8 cellular contexts compared by ENCODE assay signal in genomic region chr19:49812452-49812996, GRCh38. TPM values are rescaled to one million over a fixed set of nuclear protein-coding genes. Genes with fewer than 3 reads are reported as not detected.
DNase-seq lines count a peak whose midpoint lies in the region; ATAC-seq lines count a peak whose summit lies in the region.

No MANE protein-coding gene starts in this region.

- H3K9me3 ChIP-seq in iPS-20b (ENCODE audit: insufficient read depth, low read depth, low read length) (no peaks in the 10 kb centered on the region), stomach smooth muscle (ENCODE audit: control insufficient read depth in 2 of 2, low read length in 2 of 2) (no peaks in the 10 kb centered on the region)

- H3K27me3 ChIP-seq in iPS-20b (ENCODE audit: insufficient read depth, low read length) (peaks cover 4% of the 10 kb centered on the region; the same call in 1 of the 2 replicates), stomach smooth muscle (ENCODE audit: control insufficient read depth in 1 of 2, insufficient read depth in 2 of 2, low read length in 2 of 2) (no peaks in the 10 kb centered on the region)

- ATAC-seq in HG02870 (IDR thresholded peaks at IDR 0.05; ENCODE audit: unreplicated experiment) = no peak

- H3K4me1 ChIP-seq in iPS-20b (ENCODE audit: insufficient read depth, low read length) (peaks cover 13% of the 10 kb centered on the region), stomach smooth muscle (ENCODE audit: control insufficient read depth, insufficient read depth, low read length) (peaks cover 25% of the 10 kb centered on the region)

- H3K27ac Mint-ChIP-seq in activated naive CD8-positive, alpha-beta T cell = peak overlapping the region; percentile 95

- H3K9ac ChIP-seq in iPS-20b (ENCODE audit: low read depth, low read length) (peak overlapping the region; percentile 92; the same call in 1 of the 2 replicates), stomach smooth muscle (ENCODE audit: low read length in 2 of 2) (peak overlapping the region; percentile 80 to 95)

- H3K4me1 Mint-ChIP-seq in activated naive CD8-positive, alpha-beta T cell (ENCODE audit: low read depth) = peaks cover 39% of the 10 kb centered on the region

- H3K36me3 ChIP-seq in iPS-20b (ENCODE audit: insufficient read depth, low read depth, low read length) = peaks cover 5% of the 10 kb centered on the region
- H3K36me3 ChIP-seq in stomach smooth muscle (ENCODE audit: control insufficient read depth in 2 of 2, insufficient read depth in 2 of 2, low read length in 2 of 2) = no peaks in the 10 kb centered on the region

- H3K27ac ChIP-seq in iPS-20b (ENCODE audit: low read length) (peak overlapping the region; percentile 93), stomach smooth muscle (ENCODE audit: low read length) (peak overlapping the region; percentile 86)

- no peaks in the 10 kb centered on the region for H3K36me3 Mint-ChIP-seq in activated naive CD8-positive, alpha-beta T cell

- peak overlapping the region; percentile 93 for H3K4me3 Mint-ChIP-seq in activated naive CD8-positive, alpha-beta T cell

- H3K9me3 Mint-ChIP-seq in activated naive CD8-positive, alpha-beta T cell (ENCODE audit: low read depth) = no peaks in the 10 kb centered on the region

- DNase-seq in DMS53 (lab: John Stamatoyannopoulos, UW) = peak; percentile 44
- no peak for DNase-seq in DMS53 treated with DMSO at 0.1 percent for 48 hours (lab: John Stamatoyannopoulos, UW; ENCODE audit: unreplicated experiment)
- DNase-seq in NCI-H1930 (lab: John Stamatoyannopoulos, UW) = no peak
- no peak for DNase-seq in ureter (ENCODE audit: low spot score)

- H3K4me3 ChIP-seq in iPS-20b (ENCODE audit: low read length) (peak overlapping the region; percentile 95), stomach smooth muscle (ENCODE audit: low read length in 2 of 2) (peak overlapping the region; percentile 93 to 97)

- no peaks in the 10 kb centered on the region for H3K27me3 Mint-ChIP-seq in activated naive CD8-positive, alpha-beta T cell

RNA-seq across cellular contexts. Expression of gene FUZ, which starts 0.6 kb away (rescaled TPM):
- total RNA-seq in ureter = 13.0 TPM

RNA-seq across cellular contexts. Expression of gene MED25, which starts 5.6 kb away (rescaled TPM):
- 42.2 TPM for total RNA-seq in ureter

RNA-seq across cellular contexts. Expression of gene PTOV1, which starts 38.4 kb away (rescaled TPM):
- 105 TPM for total RNA-seq in ureter

RNA-seq across cellular contexts. Expression of gene AP2A1, which starts 45.7 kb away (rescaled TPM):
- 66.6 TPM for total RNA-seq in ureter

RNA-seq across cellular contexts. Expression of gene TSKS, which starts 49.4 kb away (rescaled TPM):
- 0.44 TPM for total RNA-seq in ureter
